In genomic region chr22:39232246-39232645, GRCh38 we compare ENCODE assay signal across 2 cellular contexts.
TF ChIP-seq lines count a peak whose summit lies in the region.

No MANE protein-coding gene starts in this region.

TF ChIP-seq in HepG2, 621 proteins besides CTCF, POLR2A, EP300 and RAD21:
- TF ChIP-seq ZNF674 (CRISPR knock-in tag; IDR thresholded peaks at IDR 0.05; ENCODE audit: low read depth) (no peak), ZNF629 (CRISPR knock-in tag; conservative IDR thresholded peaks at IDR 0.05) (0 out of 2 replicates have a peak, but pooled peaks have one; percentile 25), ZNF652 (CRISPR knock-in tag; IDR thresholded peaks at IDR 0.05; ENCODE audit: borderline replicate concordance, low read depth) (no peak)

TF ChIP-seq in H1, 55 proteins besides CTCF, POLR2A, EP300 and RAD21:
- TF ChIP-seq EZH2 (IDR thresholded peaks at IDR 0.05; ENCODE audit: low read depth, low read length, severe bottlenecking) (no peak), KDM1A (IDR thresholded peaks at IDR 0.05; ENCODE audit: borderline replicate concordance, low read length) (no peak), POLR2AphosphoS5 (IDR thresholded peaks at IDR 0.05; ENCODE audit: low read depth, low read length) (no peak), CHD7 (IDR thresholded peaks at IDR 0.05; ENCODE audit: insufficient replicate concordance, low read length) (no peak), BACH1 (IDR thresholded peaks at IDR 0.05; ENCODE audit: low read length) (no peak), KDM4A (IDR thresholded peaks at IDR 0.05; ENCODE audit: low read depth, low read length, severe bottlenecking) (no peak), KDM5A (IDR thresholded peaks at IDR 0.05; ENCODE audit: low read length) (no peak), CEBPB (IDR thresholded peaks at IDR 0.05; ENCODE audit: low read depth, low read length) (no peak), CBX8 (IDR thresholded peaks at IDR 0.05; ENCODE audit: borderline replicate concordance, low read depth, low read length) (no peak), GTF2F1 (IDR thresholded peaks at IDR 0.05; ENCODE audit: borderline replicate concordance, low read depth, low read length) (no peak), MAX (IDR thresholded peaks at IDR 0.05) (no peak), SRF (IDR thresholded peaks at IDR 0.05; ENCODE audit: low read depth, low read length) (no peak), USF2 (IDR thresholded peaks at IDR 0.05; ENCODE audit: low read length) (no peak), ASH2L (IDR thresholded peaks at IDR 0.05; ENCODE audit: low read length) (no peak), RFX5 (IDR thresholded peaks at IDR 0.05; ENCODE audit: borderline replicate concordance, low read depth, low read length) (no peak), JUND (IDR thresholded peaks at IDR 0.05; ENCODE audit: low read length) (no peak), GABPA (IDR thresholded peaks at IDR 0.05; ENCODE audit: borderline replicate concordance, insufficient read depth, low read length) (no peak), CTBP2 (IDR thresholded peaks at IDR 0.05; ENCODE audit: borderline replicate concordance, insufficient read depth, insufficient read length, low read length) (no peak), EGR1 (IDR thresholded peaks at IDR 0.05; ENCODE audit: borderline replicate concordance, low read depth, low read length) (no peak)
